ENCODE assay signal across 30 cellular contexts in genomic region chr2:158894572-158894971, GRCh38.
DNase-seq lines count a peak whose midpoint lies in the region; ATAC-seq, FAIRE-seq and TF ChIP-seq lines count a peak whose summit lies in the region.
"Had no signal": no experiment of that assay in that cellular context is flagged by ENCODE, and none has a peak within 500 bp of the region (broad histone marks: within the 10 kb centered on the region; RNA-seq: fewer than 3 reads in every experiment).

No MANE protein-coding gene starts in this region.

- peaks cover 5 to 26% of the 10 kb centered on the region in 2 experiments; a peak in 3 of 5 replicates for H3K27me3 ChIP-seq in K562 (ENCODE audit: control insufficient read depth in 2 of 2, insufficient read depth in 2 of 2, low read length in 2 of 2)
- no peaks in the 10 kb centered on the region for H3K27me3 ChIP-seq in neural progenitor cell
- H3K27me3 ChIP-seq: BLaER1 treated with 17β-estradiol and CSF1 and Interleukin-3, amounts not matched to agents 10 nM and 100 nM; body of pancreas; dorsolateral prefrontal cortex; gastroesophageal sphincter; Peyer's patch; transverse colon had no signal

- BruUV-seq in K562 (replicated peaks; lab: Mats Ljungman, UMichigan), result no TSS peak

- no peak for DNase-seq in HFFc6
- DNase-seq in K562 (ENCODE audit: extremely low read depth in 1 of 4, low spot score in 3 of 4), result no peak
- no peak for DNase-seq in neural progenitor cell (ENCODE audit: low spot score)
- no peak for DNase-seq in NOMO-1 (lab: John Stamatoyannopoulos, UW; ENCODE audit: unreplicated experiment in 2 of 2)
- DNase-seq in GOT3 (lab: John Stamatoyannopoulos, UW), result no peak
- DNase-seq in COLO829 (ENCODE audit: low spot score), result no peak
- no peak for DNase-seq in activated CD4-positive, CD25-positive, alpha-beta regulatory T cell treated with anti-CD3 and anti-CD28 coated beads, Interleukin-2, amount 50 U/mL, for 72 hours
- DNase-seq: activated CD4-positive, CD25-positive, alpha-beta regulatory T cell; activated CD8-positive, alpha-beta memory T cell treated with anti-CD3 and anti-CD28 coated beads, Interleukin-2, amount 10 ng/mL, durations not matched to agents 7 days and 5 days; activated naive CD4-positive, alpha-beta T cell; body of pancreas; Calu3; DND-41; dorsolateral prefrontal cortex; GF-D8; KG1; lower lobe of right lung; MM.1S; naive thymus-derived CD8-positive, alpha-beta T cell; NCI-H2081 treated with DMSO at 0.1 percent for 48 hours; occipital lobe; Peyer's patch; SIG-M5; T-cell; transverse colon had no signal

- H3K4me1 Mint-ChIP-seq in HFFc6 (ENCODE audit: low read depth) (peaks cover 29% of the 10 kb centered on the region), neural progenitor cell (peaks cover 7% of the 10 kb centered on the region)
- H3K4me1 Mint-ChIP-seq: activated CD8-positive, alpha-beta memory T cell treated with anti-CD3 and anti-CD28 coated beads, Interleukin-2, amount 10 ng/mL, durations not matched to agents 7 days and 5 days; naive thymus-derived CD8-positive, alpha-beta T cell; stimulated activated memory B cell treated with anti-CD40 and anti-IgM and Interleukin-4, amounts not matched to agents 10 μg/mL and 1 μg/mL and 100 μg/mL, for 72 hours; T-cell had no signal

- H3K4me1 ChIP-seq in K562 (replicated peaks in 1 of 2; ENCODE audit: control insufficient read depth in 2 of 2, insufficient read depth in 2 of 2, low read length in 2 of 2) (no peaks in the 10 kb centered on the region), neural progenitor cell (no peaks in the 10 kb centered on the region)
- H3K4me1 ChIP-seq: BLaER1 treated with 17β-estradiol and CSF1 and Interleukin-3, amounts not matched to agents 10 nM and 100 nM; body of pancreas; gastroesophageal sphincter; lower lobe of right lung; Peyer's patch; transverse colon had no signal

- CTCF ChIA-PET in K562 (lab: Yijun Ruan, JAX; ENCODE audit: low intra/inter-chr PET ratio), result no interaction called here

- peak; percentile 14; the same call in 1 of the 2 replicates for TF ChIP-seq CTCF in C4-2B (conservative IDR thresholded peaks at IDR 0.05)
- TF ChIP-seq CTCF in HFFc6 (IDR thresholded peaks at IDR 0.05), result 0 out of 2 replicates have a peak, but pooled peaks have one; percentile 35
- no peak for TF ChIP-seq CTCF in K562 (IDR thresholded peaks at IDR 0.05 in 2 of 3, conservative IDR thresholded peaks at IDR 0.05 in 1 of 3; ENCODE audit: insufficient read depth in 2 of 3, low read depth in 1 of 3, low read length in 3 of 3)
- TF ChIP-seq CTCF in neural progenitor cell (IDR thresholded peaks at IDR 0.05), result peak; percentile 31

- no peaks in the 10 kb centered on the region for H3K79me2 ChIP-seq in K562 (ENCODE audit: control insufficient read depth, insufficient read depth, low read length)
- H3K79me2 ChIP-seq in neural progenitor cell (ENCODE audit: low read depth), result no peaks in the 10 kb centered on the region

- H3K36me3 ChIP-seq in K562 (ENCODE audit: control insufficient read depth, insufficient read depth, low read length) (no peaks in the 10 kb centered on the region), neural progenitor cell (no peaks in the 10 kb centered on the region)
- H3K36me3 ChIP-seq: BLaER1 treated with 17β-estradiol and CSF1 and Interleukin-3, amounts not matched to agents 10 nM and 100 nM; gastroesophageal sphincter; lower lobe of right lung; Peyer's patch; transverse colon had no signal

- H3K9me3 ChIP-seq in K562 (replicated peaks; ENCODE audit: control insufficient read depth, insufficient read depth, low read depth, low read length) (no peaks in the 10 kb centered on the region), neural progenitor cell (ENCODE audit: low read depth) (no peaks in the 10 kb centered on the region)
- H3K9me3 ChIP-seq: BLaER1 treated with 17β-estradiol and CSF1 and Interleukin-3, amounts not matched to agents 10 nM and 100 nM; body of pancreas; gastroesophageal sphincter; lower lobe of right lung; Peyer's patch; transverse colon had no signal

- H3K4me3 Mint-ChIP-seq in HFFc6 (no peak overlapping the region), neural progenitor cell (no peak overlapping the region)
- H3K4me3 Mint-ChIP-seq: activated CD8-positive, alpha-beta memory T cell treated with anti-CD3 and anti-CD28 coated beads, Interleukin-2, amount 10 ng/mL, durations not matched to agents 7 days and 5 days; naive thymus-derived CD8-positive, alpha-beta T cell; stimulated activated memory B cell treated with anti-CD40 and anti-IgM and Interleukin-4, amounts not matched to agents 10 μg/mL and 1 μg/mL and 100 μg/mL, for 72 hours; T-cell had no signal

- POLR2A ChIA-PET in K562 (lab: Yijun Ruan, JAX), result no interaction called here

- no peak for ATAC-seq in K562
- ATAC-seq: activated CD8-positive, alpha-beta memory T cell treated with anti-CD3 and anti-CD28 coated beads, Interleukin-2, amount 10 ng/mL, durations not matched to agents 7 days and 5 days; body of pancreas; gastroesophageal sphincter; lower lobe of right lung; naive thymus-derived CD8-positive, alpha-beta T cell; stimulated activated memory B cell treated with anti-CD40 and anti-IgM and Interleukin-4, amounts not matched to agents 10 μg/mL and 1 μg/mL and 100 μg/mL, for 72 hours; T-cell had no signal

- H3K27ac Mint-ChIP-seq in HFFc6 (no peak overlapping the region), neural progenitor cell (no peak overlapping the region)
- H3K27ac Mint-ChIP-seq: activated CD8-positive, alpha-beta memory T cell treated with anti-CD3 and anti-CD28 coated beads, Interleukin-2, amount 10 ng/mL, durations not matched to agents 7 days and 5 days; naive thymus-derived CD8-positive, alpha-beta T cell; stimulated activated memory B cell treated with anti-CD40 and anti-IgM and Interleukin-4, amounts not matched to agents 10 μg/mL and 1 μg/mL and 100 μg/mL, for 72 hours; T-cell had no signal

- intact Hi-C loops in K562 (cut with micrococcal nuclease), result no loop called here

- TF ChIP-seq EP300 in K562 (IDR thresholded peaks at IDR 0.05; ENCODE audit: low read length), result no peak

- H3K9ac ChIP-seq in K562 (ENCODE audit: insufficient read depth in 1 of 2, low read depth in 2 of 2, low read length in 2 of 2) (no peak overlapping the region), neural progenitor cell (no peak overlapping the region)
- H3K9ac ChIP-seq: BLaER1 treated with 17β-estradiol and CSF1 and Interleukin-3, amounts not matched to agents 10 nM and 100 nM had no signal

- no peaks in the 10 kb centered on the region for H4K20me1 ChIP-seq in K562 (replicated peaks; ENCODE audit: control insufficient read depth, insufficient read depth, low read length)
- H4K20me1 ChIP-seq in neural progenitor cell (ENCODE audit: low read depth), result no peaks in the 10 kb centered on the region
- H4K20me1 ChIP-seq: BLaER1 treated with 17β-estradiol and CSF1 and Interleukin-3, amounts not matched to agents 10 nM and 100 nM had no signal

- H3K9me3 Mint-ChIP-seq in HFFc6 (no peaks in the 10 kb centered on the region), neural progenitor cell (peaks cover 5% of the 10 kb centered on the region)
- H3K9me3 Mint-ChIP-seq: naive thymus-derived CD8-positive, alpha-beta T cell; stimulated activated memory B cell treated with anti-CD40 and anti-IgM and Interleukin-4, amounts not matched to agents 10 μg/mL and 1 μg/mL and 100 μg/mL, for 72 hours; T-cell had no signal

- H2AFZ ChIP-seq in K562 (ENCODE audit: low read depth, low read length), result no peak overlapping the region
- no peak overlapping the region for H2AFZ ChIP-seq in neural progenitor cell (replicated peaks)

- H3K27me3 Mint-ChIP-seq in HFFc6 (ENCODE audit: insufficient read depth) (peaks cover 4% of the 10 kb centered on the region), neural progenitor cell (ENCODE audit: insufficient read depth, low read depth) (no peaks in the 10 kb centered on the region)

- no peaks in the 10 kb centered on the region for H3K36me3 Mint-ChIP-seq in HFFc6 (ENCODE audit: low read depth)
- peaks cover 3% of the 10 kb centered on the region for H3K36me3 Mint-ChIP-seq in neural progenitor cell
- H3K36me3 Mint-ChIP-seq: activated CD8-positive, alpha-beta memory T cell treated with anti-CD3 and anti-CD28 coated beads, Interleukin-2, amount 10 ng/mL, durations not matched to agents 7 days and 5 days; naive thymus-derived CD8-positive, alpha-beta T cell; stimulated activated memory B cell treated with anti-CD40 and anti-IgM and Interleukin-4, amounts not matched to agents 10 μg/mL and 1 μg/mL and 100 μg/mL, for 72 hours; T-cell had no signal

- no peaks in the 10 kb centered on the region for H3F3A ChIP-seq in neural progenitor cell (ENCODE audit: low read depth)

- H3K4me2 ChIP-seq in K562 (ENCODE audit: insufficient read depth, low read length), result no peak overlapping the region
- H3K4me2 ChIP-seq in neural progenitor cell, result no peak overlapping the region
- H3K4me2 ChIP-seq: BLaER1 treated with 17β-estradiol and CSF1 and Interleukin-3, amounts not matched to agents 10 nM and 100 nM had no signal

- TF ChIP-seq RAD21 in K562 (CRISPR knock-in tag; conservative IDR thresholded peaks at IDR 0.05 in 1 of 2, IDR thresholded peaks at IDR 0.05 in 1 of 2), result no peak

- H3K27ac ChIP-seq in C4-2B (no peak overlapping the region), K562 (ENCODE audit: extremely low read depth, low read depth, low read length) (no peak overlapping the region), neural progenitor cell (no peak overlapping the region)
- H3K27ac ChIP-seq: BLaER1 treated with 17β-estradiol and CSF1 and Interleukin-3, amounts not matched to agents 10 nM and 100 nM; body of pancreas; dorsolateral prefrontal cortex; gastroesophageal sphincter; HL-60; lower lobe of right lung; Peyer's patch; transverse colon had no signal

- no peaks in the 10 kb centered on the region for H3K9me1 ChIP-seq in K562 (ENCODE audit: control insufficient read depth, insufficient read depth, low read length)

- WGBS in K562 (ENCODE audit: insufficient coverage, low coverage, missing lambda C conversion rate), result 0% methylated on average over 4 of the region's 4 CpGs

- FAIRE-seq in K562 (lab: Jason Lieb, UNC), result no peak

- no peak overlapping the region for H3K4me3 ChIP-seq in K562
- no peak overlapping the region for H3K4me3 ChIP-seq in neural progenitor cell
- H3K4me3 ChIP-seq: BLaER1 treated with 17β-estradiol and CSF1 and Interleukin-3, amounts not matched to agents 10 nM and 100 nM; body of pancreas; dorsolateral prefrontal cortex; gastroesophageal sphincter; lower lobe of right lung; Peyer's patch; transverse colon had no signal

- TF ChIP-seq POLR2A in K562 (conservative IDR thresholded peaks at IDR 0.05), result no peak

- in situ Hi-C loops in K562 (cut with MboI), result no loop called here

TF ChIP-seq in K562, 482 proteins besides CTCF, POLR2A, EP300 and RAD21 (continues in another document):
- no peak for TF ChIP-seq COPS2 (conservative IDR thresholded peaks at IDR 0.05)

Comparison
In these comparisons a context has a peak if more than half of its experiments do, and no peak if none do; other contexts are left out.
1. CTCF ChIP-seq: peak in C4-2B (single experiment), HFFc6 (single experiment) and neural progenitor cell (single experiment); none in K562 (0 of 3).